In genomic region chr4:141571368-141571767, GRCh38 we compare ENCODE assay signal across 22 cellular contexts.
DNase-seq lines count a peak whose midpoint lies in the region; ATAC-seq, FAIRE-seq and TF ChIP-seq lines count a peak whose summit lies in the region.
"Had no signal": no experiment of that assay in that cellular context is flagged by ENCODE, and none has a peak within 500 bp of the region (broad histone marks: within the 10 kb centered on the region; RNA-seq: fewer than 3 reads in every experiment).

No MANE protein-coding gene starts in this region.

- TF ChIP-seq CTCF in MCF 10A (IDR thresholded peaks at IDR 0.05; ENCODE audit: unreplicated experiment) (no peak), breast epithelium (IDR thresholded peaks at IDR 0.05) (no peak), astrocyte (IDR thresholded peaks at IDR 0.05; ENCODE audit: insufficient read depth, low read depth, low read length) (no peak), fibroblast of the aortic adventitia (IDR thresholded peaks at IDR 0.05; ENCODE audit: insufficient read depth, low read length) (no peak), D721Med (IDR thresholded peaks at IDR 0.05; ENCODE audit: insufficient read depth, missing control alignments) (no peak), neural progenitor cell (IDR thresholded peaks at IDR 0.05) (no peak)

- H3K9ac ChIP-seq in astrocyte (ENCODE audit: low read length) = no peak overlapping the region
- no peak overlapping the region for H3K9ac ChIP-seq in neural progenitor cell

- POLR2A ChIA-PET in MCF 10A (lab: Yijun Ruan, JAX) = interaction anchor here (0.6 to 1.2 kb wide), 2 partner anchors 85 to 817 kb away, joined by 3 read pairs; no protein-coding TSS in a partner anchor
- POLR2A ChIA-PET in activated CD8-positive, alpha-beta T cell treated with anti-CD3 and anti-CD28 coated beads, Interleukin-2, amount 10 ng/mL, durations not matched to agents 7 days and 5 days (lab: Charles Lee) = no interaction called here

- H3K4me2 ChIP-seq in astrocyte (ENCODE audit: low read length) (no peak overlapping the region), neural progenitor cell (no peak overlapping the region)

- TF ChIP-seq POLR2A in breast epithelium (IDR thresholded peaks at IDR 0.05) = no peak

- no peaks in the 10 kb centered on the region for H3K27me3 ChIP-seq in breast epithelium
- no peaks in the 10 kb centered on the region for H3K27me3 ChIP-seq in astrocyte (ENCODE audit: insufficient read depth, low read length)
- no peaks in the 10 kb centered on the region for H3K27me3 ChIP-seq in neural progenitor cell

- H3K27ac ChIP-seq in breast epithelium (no peak overlapping the region), astrocyte (ENCODE audit: low read depth, low read length) (no peak overlapping the region), neural progenitor cell (no peak overlapping the region)

- no peaks in the 10 kb centered on the region for H3F3A ChIP-seq in neural progenitor cell (ENCODE audit: low read depth)

- H3K9me3 Mint-ChIP-seq in MCF 10A (ENCODE audit: unreplicated experiment) (no peaks in the 10 kb centered on the region), astrocyte (ENCODE audit: unreplicated experiment) (no peaks in the 10 kb centered on the region), neural progenitor cell (no peaks in the 10 kb centered on the region)
- no peaks in the 10 kb centered on the region for H3K9me3 Mint-ChIP-seq in activated CD8-positive, alpha-beta T cell treated with anti-CD3 and anti-CD28 coated beads, Interleukin-2, amount 10 ng/mL, durations not matched to agents 7 days and 5 days (ENCODE audit: insufficient read depth)
- H3K9me3 Mint-ChIP-seq: activated CD4-positive, alpha-beta T cell treated with anti-CD3 and anti-CD28 coated beads, Interleukin-2, amount 10 ng/mL, durations not matched to agents 7 days and 5 days; activated naive CD4-positive, alpha-beta T cell treated with anti-CD3 and anti-CD28 coated beads, Interleukin-2, amount 50 U/mL, for 72 hours; CD8-positive, alpha-beta memory T cell; H9; nephron progenitor cell; stimulated activated naive CD8-positive, alpha-beta T cell treated with anti-CD3 and anti-CD28 coated beads, Interleukin-15, amount 100 ng/mL, for 72 hours had no signal

- no peaks in the 10 kb centered on the region for H3K4me1 ChIP-seq in breast epithelium
- peaks cover 8% of the 10 kb centered on the region for H3K4me1 ChIP-seq in astrocyte (ENCODE audit: insufficient read depth, low read length)
- no peaks in the 10 kb centered on the region for H3K4me1 ChIP-seq in neural progenitor cell

- H3K36me3 ChIP-seq in breast epithelium = no peaks in the 10 kb centered on the region
- no peaks in the 10 kb centered on the region for H3K36me3 ChIP-seq in astrocyte (ENCODE audit: insufficient read depth, low read length)
- no peaks in the 10 kb centered on the region for H3K36me3 ChIP-seq in neural progenitor cell

- H3K4me3 ChIP-seq in breast epithelium (no peak overlapping the region), astrocyte (ENCODE audit: insufficient read depth, low read depth, low read length) (no peak overlapping the region), fibroblast of the aortic adventitia (ENCODE audit: low read depth, low read length) (no peak overlapping the region), neural progenitor cell (no peak overlapping the region)

- ATAC-seq in activated CD8-positive, alpha-beta T cell treated with anti-CD3 and anti-CD28 coated beads, Interleukin-2, amount 10 ng/mL, durations not matched to agents 7 days and 5 days = no peak
- ATAC-seq: activated naive CD4-positive, alpha-beta T cell treated with anti-CD3 and anti-CD28 coated beads, Interleukin-2, amount 50 U/mL, for 72 hours; stimulated activated naive CD8-positive, alpha-beta T cell treated with anti-CD3 and anti-CD28 coated beads, Interleukin-15, amount 100 ng/mL, for 72 hours had no signal

- no TSS peak for BruUV-seq in MCF 10A (replicated peaks; lab: Mats Ljungman, UMichigan)

- DNase-seq in MCF 10A (ENCODE audit: unreplicated experiment) (peak; percentile 19), breast epithelium (ENCODE audit: low spot score in 2 of 2) (no peak), astrocyte (ENCODE audit: low read depth) (peak; percentile 38), fibroblast of the aortic adventitia (ENCODE audit: low read depth) (peak; percentile 45), D721Med (ENCODE audit: insufficient read length, low spot score) (no peak), neural progenitor cell (ENCODE audit: low spot score) (no peak), NCI-H748 (lab: John Stamatoyannopoulos, UW; ENCODE audit: unreplicated experiment) (no peak)
- DNase-seq in activated CD8-positive, alpha-beta T cell treated with anti-CD3 and anti-CD28 coated beads, Interleukin-2, amount 10 ng/mL, durations not matched to agents 7 days and 5 days = no peak
- DNase-seq: activated CD4-positive, alpha-beta T cell treated with anti-CD3 and anti-CD28 coated beads, Interleukin-2, amount 10 ng/mL, durations not matched to agents 7 days and 5 days; activated T-cell treated with anti-CD3 and anti-CD28 coated beads, Interleukin-2, amount 50 U/mL, for 1 hour; CD8-positive, alpha-beta memory T cell; cerebellar nuclear complex; H9; mesendoderm; NCI-H1694 treated with DMSO at 0.1 percent for 48 hours; NCI-H510A treated with DMSO at 0.1 percent for 48 hours; nephron progenitor cell; OCI-M1; retina; stimulated activated naive CD8-positive, alpha-beta T cell treated with anti-CD3 and anti-CD28 coated beads, Interleukin-15, amount 100 ng/mL, for 72 hours had no signal

- H3K27me3 Mint-ChIP-seq in MCF 10A (ENCODE audit: insufficient read depth, unreplicated experiment) = no peaks in the 10 kb centered on the region
- H3K27me3 Mint-ChIP-seq in astrocyte (ENCODE audit: low read depth, unreplicated experiment) = no peaks in the 10 kb centered on the region
- no peaks in the 10 kb centered on the region for H3K27me3 Mint-ChIP-seq in neural progenitor cell (ENCODE audit: insufficient read depth, low read depth)
- no peaks in the 10 kb centered on the region for H3K27me3 Mint-ChIP-seq in activated CD8-positive, alpha-beta T cell treated with anti-CD3 and anti-CD28 coated beads, Interleukin-2, amount 10 ng/mL, durations not matched to agents 7 days and 5 days (ENCODE audit: low read depth)
- H3K27me3 Mint-ChIP-seq: activated CD4-positive, alpha-beta T cell treated with anti-CD3 and anti-CD28 coated beads, Interleukin-2, amount 10 ng/mL, durations not matched to agents 7 days and 5 days; stimulated activated naive CD8-positive, alpha-beta T cell treated with anti-CD3 and anti-CD28 coated beads, Interleukin-15, amount 100 ng/mL, for 72 hours had no signal

- H3K9me3 ChIP-seq in breast epithelium (no peaks in the 10 kb centered on the region), astrocyte (ENCODE audit: insufficient read depth, low read depth, low read length) (no peaks in the 10 kb centered on the region), neural progenitor cell (ENCODE audit: low read depth) (no peaks in the 10 kb centered on the region)

- no peaks in the 10 kb centered on the region for H3K36me3 Mint-ChIP-seq in MCF 10A (ENCODE audit: insufficient read depth, unreplicated experiment)
- H3K36me3 Mint-ChIP-seq in astrocyte (ENCODE audit: low read depth, unreplicated experiment) = no peaks in the 10 kb centered on the region
- H3K36me3 Mint-ChIP-seq in neural progenitor cell = no peaks in the 10 kb centered on the region
- H3K36me3 Mint-ChIP-seq in activated CD8-positive, alpha-beta T cell treated with anti-CD3 and anti-CD28 coated beads, Interleukin-2, amount 10 ng/mL, durations not matched to agents 7 days and 5 days (ENCODE audit: low read depth) = no peaks in the 10 kb centered on the region
- H3K36me3 Mint-ChIP-seq: activated naive CD4-positive, alpha-beta T cell treated with anti-CD3 and anti-CD28 coated beads, Interleukin-2, amount 50 U/mL, for 72 hours; CD8-positive, alpha-beta memory T cell had no signal

- H3K4me1 Mint-ChIP-seq in MCF 10A (ENCODE audit: insufficient read depth, unreplicated experiment) (no peaks in the 10 kb centered on the region), astrocyte (ENCODE audit: low read depth, unreplicated experiment) (peaks cover 10% of the 10 kb centered on the region), neural progenitor cell (no peaks in the 10 kb centered on the region)
- H3K4me1 Mint-ChIP-seq in activated CD8-positive, alpha-beta T cell treated with anti-CD3 and anti-CD28 coated beads, Interleukin-2, amount 10 ng/mL, durations not matched to agents 7 days and 5 days (ENCODE audit: low read depth) = no peaks in the 10 kb centered on the region
- H3K4me1 Mint-ChIP-seq: activated CD4-positive, alpha-beta T cell treated with anti-CD3 and anti-CD28 coated beads, Interleukin-2, amount 10 ng/mL, durations not matched to agents 7 days and 5 days; CD8-positive, alpha-beta memory T cell; H9; nephron progenitor cell; stimulated activated naive CD8-positive, alpha-beta T cell treated with anti-CD3 and anti-CD28 coated beads, Interleukin-15, amount 100 ng/mL, for 72 hours had no signal

- intact Hi-C loops in MCF 10A (cut with micrococcal nuclease) (no loop called here), breast epithelium (cut with DNase I; ENCODE audit: low total_unique reads) (no loop called here)

- no peak overlapping the region for H3K4me3 Mint-ChIP-seq in MCF 10A (ENCODE audit: unreplicated experiment)
- H3K4me3 Mint-ChIP-seq in astrocyte (ENCODE audit: unreplicated experiment) = no peak overlapping the region
- no peak overlapping the region for H3K4me3 Mint-ChIP-seq in neural progenitor cell
- no peak overlapping the region for H3K4me3 Mint-ChIP-seq in activated CD8-positive, alpha-beta T cell treated with anti-CD3 and anti-CD28 coated beads, Interleukin-2, amount 10 ng/mL, durations not matched to agents 7 days and 5 days
- H3K4me3 Mint-ChIP-seq: activated CD4-positive, alpha-beta T cell treated with anti-CD3 and anti-CD28 coated beads, Interleukin-2, amount 10 ng/mL, durations not matched to agents 7 days and 5 days; CD8-positive, alpha-beta memory T cell; H9; nephron progenitor cell; stimulated activated naive CD8-positive, alpha-beta T cell treated with anti-CD3 and anti-CD28 coated beads, Interleukin-15, amount 100 ng/mL, for 72 hours had no signal

- no peak for FAIRE-seq in astrocyte (lab: Jason Lieb, UNC)
- FAIRE-seq in D721Med (lab: Jason Lieb, UNC) = no peak
- FAIRE-seq: TTC549 had no signal

- H3K79me2 ChIP-seq in astrocyte (ENCODE audit: insufficient read depth, low read length) = no peaks in the 10 kb centered on the region
- H3K79me2 ChIP-seq in neural progenitor cell (ENCODE audit: low read depth) = no peaks in the 10 kb centered on the region

- H3K27ac Mint-ChIP-seq in MCF 10A (ENCODE audit: low read depth, unreplicated experiment) (no peak overlapping the region), astrocyte (ENCODE audit: unreplicated experiment) (no peak overlapping the region), neural progenitor cell (no peak overlapping the region)
- no peak overlapping the region for H3K27ac Mint-ChIP-seq in activated CD8-positive, alpha-beta T cell treated with anti-CD3 and anti-CD28 coated beads, Interleukin-2, amount 10 ng/mL, durations not matched to agents 7 days and 5 days
- H3K27ac Mint-ChIP-seq: activated CD4-positive, alpha-beta T cell treated with anti-CD3 and anti-CD28 coated beads, Interleukin-2, amount 10 ng/mL, durations not matched to agents 7 days and 5 days; activated naive CD4-positive, alpha-beta T cell treated with anti-CD3 and anti-CD28 coated beads, Interleukin-2, amount 50 U/mL, for 72 hours; CD8-positive, alpha-beta memory T cell; H9; nephron progenitor cell; stimulated activated naive CD8-positive, alpha-beta T cell treated with anti-CD3 and anti-CD28 coated beads, Interleukin-15, amount 100 ng/mL, for 72 hours had no signal

- H4K20me1 ChIP-seq in astrocyte (ENCODE audit: insufficient read depth, low read length) = no peaks in the 10 kb centered on the region
- no peaks in the 10 kb centered on the region for H4K20me1 ChIP-seq in neural progenitor cell (ENCODE audit: low read depth)

- CTCF ChIA-PET in MCF 10A (lab: Yijun Ruan, JAX) = interaction anchor here (1.0 kb wide), 1 partner anchor 9 kb away, joined by 5 read pairs; no protein-coding TSS in a partner anchor
- CTCF ChIA-PET in activated CD8-positive, alpha-beta T cell treated with anti-CD3 and anti-CD28 coated beads, Interleukin-2, amount 10 ng/mL, durations not matched to agents 7 days and 5 days (lab: Charles Lee) = no interaction called here

- H2AFZ ChIP-seq in astrocyte (ENCODE audit: low read depth, low read length) = no peak overlapping the region
- no peak overlapping the region for H2AFZ ChIP-seq in neural progenitor cell (replicated peaks)

Comparison
In these comparisons a context has a peak if more than half of its experiments do, and no peak if none do; other contexts are left out.
1. DNase-seq: peak in MCF 10A (single experiment), astrocyte (single experiment) and fibroblast of the aortic adventitia (single experiment); none in breast epithelium (0 of 2), D721Med (single experiment), neural progenitor cell (single experiment), activated CD8-positive, alpha-beta T cell treated with anti-CD3 and anti-CD28 coated beads, Interleukin-2, amount 10 ng/mL, durations not matched to agents 7 days and 5 days (single experiment) and NCI-H748 (single experiment).